ENCODE assay signal across 22 cellular contexts in genomic region chr3:144746631-144747030, GRCh38.
"Had no signal": no experiment of that assay in that cellular context is flagged by ENCODE, and none has a peak within 500 bp of the region (broad histone marks: within the 10 kb centered on the region; RNA-seq: fewer than 3 reads in every experiment).

No MANE protein-coding gene starts in this region.

- ATAC-seq: gastrocnemius medialis; heart right ventricle; left lobe of liver; mucosa of descending colon; naive thymus-derived CD8-positive, alpha-beta T cell had no signal

- H3K27ac ChIP-seq: epithelial cell of prostate, esophagus muscularis mucosa, gastrocnemius medialis, heart right ventricle, right atrium auricular region, sigmoid colon, skin epidermis, stomach, thoracic aorta, transverse colon had no signal

- H3K9me3 Mint-ChIP-seq: neural crest cell had no signal

- H3K27me3 ChIP-seq: esophagus muscularis mucosa, gastrocnemius medialis, heart right ventricle, right atrium auricular region, sigmoid colon, stomach, transverse colon had no signal

- H3K4me1 Mint-ChIP-seq: naive thymus-derived CD8-positive, alpha-beta T cell; neural crest cell had no signal

- DNase-seq: cortex of kidney; effector memory CD4-positive, alpha-beta T cell; gastrocnemius medialis; heart right ventricle; islet precursor cell; mammary epithelial cell; mucosa of descending colon; naive thymus-derived CD8-positive, alpha-beta T cell; posterior cingulate gyrus; sigmoid colon; stimulated activated CD4-positive, alpha-beta T cell treated with anti-CD3 and anti-CD28 coated beads, Interleukin-12 subunit alpha, Interleukin-12 subunit beta, amount 100 ng/mL, for 4 hours; stimulated activated naive CD4-positive, alpha-beta T cell; stomach; substantia nigra; transverse colon had no signal

- H3K36me3 ChIP-seq: esophagus muscularis mucosa, gastrocnemius medialis, heart right ventricle, right atrium auricular region, sigmoid colon, stomach, thoracic aorta, transverse colon had no signal

- H3K27ac Mint-ChIP-seq: naive thymus-derived CD8-positive, alpha-beta T cell had no signal

- H3K36me3 Mint-ChIP-seq: naive thymus-derived CD8-positive, alpha-beta T cell had no signal

- H3K4me1 ChIP-seq: esophagus muscularis mucosa, gastrocnemius medialis, heart right ventricle, right atrium auricular region, sigmoid colon, transverse colon had no signal

- H3K4me3 ChIP-seq: esophagus muscularis mucosa, gastrocnemius medialis, heart right ventricle, mucosa of descending colon, right atrium auricular region, sigmoid colon, skin epidermis, stomach, thoracic aorta, transverse colon had no signal

- H3K9me3 ChIP-seq: esophagus muscularis mucosa, gastrocnemius medialis, heart right ventricle, mucosa of descending colon, right atrium auricular region, sigmoid colon, thoracic aorta, transverse colon had no signal

- H3K4me3 Mint-ChIP-seq: naive thymus-derived CD8-positive, alpha-beta T cell; neural crest cell had no signal
